8 cellular contexts compared by ENCODE assay signal in genomic region chr9:68705636-68706578, GRCh38. TPM values are rescaled to one million over a fixed set of nuclear protein-coding genes. Genes with fewer than 3 reads are reported as not detected.
DNase-seq lines count a peak whose midpoint lies in the region; ATAC-seq and TF ChIP-seq lines count a peak whose summit lies in the region.

No MANE protein-coding gene starts in this region.

- no peak for TF ChIP-seq CTCF in esophagus muscularis mucosa (IDR thresholded peaks at IDR 0.05)

- H3K9me3 ChIP-seq in esophagus muscularis mucosa: no peaks in the 10 kb centered on the region

- CTCF ChIA-PET in activated naive CD4-positive, alpha-beta T cell treated with anti-CD3 and anti-CD28 coated beads for 36 hours (lab: Charles Lee): interaction anchor here (0.7 to 1.2 kb wide), 2 partner anchors 17 to 122 kb away, joined by 4 to 5 read pairs; no protein-coding TSS in a partner anchor

- no peaks in the 10 kb centered on the region for H3K36me3 Mint-ChIP-seq in activated naive CD4-positive, alpha-beta T cell treated with anti-CD3 and anti-CD28 coated beads for 36 hours (ENCODE audit: low read depth)
- H3K36me3 Mint-ChIP-seq in natural killer cell treated with Interleukin-12 subunit alpha and Interleukin-12 subunit beta and Interleukin-15 and Interleukin-18, amount 100 ng/mL, for 72 hours: no peaks in the 10 kb centered on the region

- no peak for TF ChIP-seq POLR2A in esophagus muscularis mucosa (IDR thresholded peaks at IDR 0.05; ENCODE audit: low read depth)

- peak overlapping the region; percentile 66 to 83 (median 69) for H3K4me3 ChIP-seq in esophagus muscularis mucosa

- H3K27ac Mint-ChIP-seq in activated naive CD4-positive, alpha-beta T cell treated with anti-CD3 and anti-CD28 coated beads for 36 hours: no peak overlapping the region
- H3K27ac Mint-ChIP-seq in natural killer cell treated with Interleukin-12 subunit alpha and Interleukin-12 subunit beta and Interleukin-15 and Interleukin-18, amount 100 ng/mL, for 72 hours: no peak overlapping the region

- no peak for DNase-seq in activated naive CD4-positive, alpha-beta T cell treated with anti-CD3 and anti-CD28 coated beads for 36 hours
- no peak for DNase-seq in activated naive CD4-positive, alpha-beta T cell treated with anti-CD3 and anti-CD28 coated beads, Interleukin-2, amount 50 U/mL, for 16 hours
- DNase-seq in SW480 (ENCODE audit: low spot score) (peak; percentile 26), esophagus muscularis mucosa (ENCODE audit: extremely low spot score) (peak; percentile 80), NCI-H2107 (lab: John Stamatoyannopoulos, UW) (no peak), CD1c-positive myeloid dendritic cell (ENCODE audit: extremely low spot score) (no peak)
- DNase-seq in natural killer cell treated with Interleukin-12 subunit alpha and Interleukin-12 subunit beta and Interleukin-15 and Interleukin-18, amount 100 ng/mL, for 72 hours (ENCODE audit: low spot score): no peak

- peaks cover 68% of the 10 kb centered on the region for H3K27me3 Mint-ChIP-seq in activated naive CD4-positive, alpha-beta T cell treated with anti-CD3 and anti-CD28 coated beads for 36 hours (ENCODE audit: low read depth)
- H3K27me3 Mint-ChIP-seq in natural killer cell treated with Interleukin-12 subunit alpha and Interleukin-12 subunit beta and Interleukin-15 and Interleukin-18, amount 100 ng/mL, for 72 hours: peaks cover 48 to 57% of the 10 kb centered on the region in 2 donors

- peak overlapping the region; percentile 82 for H3K4me3 Mint-ChIP-seq in activated naive CD4-positive, alpha-beta T cell treated with anti-CD3 and anti-CD28 coated beads for 36 hours
- peak overlapping the region; percentile 74 for H3K4me3 Mint-ChIP-seq in natural killer cell treated with Interleukin-12 subunit alpha and Interleukin-12 subunit beta and Interleukin-15 and Interleukin-18, amount 100 ng/mL, for 72 hours

- TF ChIP-seq EP300 in esophagus muscularis mucosa (IDR thresholded peaks at IDR 0.05): no peak

- peaks cover 17% of the 10 kb centered on the region for H3K4me1 Mint-ChIP-seq in activated naive CD4-positive, alpha-beta T cell treated with anti-CD3 and anti-CD28 coated beads for 36 hours (ENCODE audit: low read depth)
- H3K4me1 Mint-ChIP-seq in natural killer cell treated with Interleukin-12 subunit alpha and Interleukin-12 subunit beta and Interleukin-15 and Interleukin-18, amount 100 ng/mL, for 72 hours (ENCODE audit: low read depth in 2 of 2): peaks cover 11% of the 10 kb centered on the region in 2 donors

- peaks cover 0 to 48% (median 9%) of the 10 kb centered on the region in 4 donors for H3K27me3 ChIP-seq in esophagus muscularis mucosa

- H3K9me3 Mint-ChIP-seq in activated naive CD4-positive, alpha-beta T cell treated with anti-CD3 and anti-CD28 coated beads for 36 hours: no peaks in the 10 kb centered on the region
- H3K9me3 Mint-ChIP-seq in natural killer cell treated with Interleukin-12 subunit alpha and Interleukin-12 subunit beta and Interleukin-15 and Interleukin-18, amount 100 ng/mL, for 72 hours: no peaks in the 10 kb centered on the region

- peaks cover 0 to 30% (median 26%) of the 10 kb centered on the region in 4 donors for H3K4me1 ChIP-seq in esophagus muscularis mucosa

- H3K27ac ChIP-seq in esophagus muscularis mucosa (replicated peaks in 1 of 4): peak overlapping the region in 3 of 4 donors; percentile 38 to 70 (median 62)

- H3K36me3 ChIP-seq in esophagus muscularis mucosa: no peaks in the 10 kb centered on the region

- 3% methylated on average over 23 of the region's 54 CpGs for WGBS in esophagus muscularis mucosa

- intact Hi-C loops in activated naive CD4-positive, alpha-beta T cell treated with anti-CD3 and anti-CD28 coated beads for 36 hours (cut with micrococcal nuclease): loop anchor here (1.0 to 5.0 kb wide), 5 partner anchors 75 to 321 kb away; a partner anchor contains a TSS
- intact Hi-C loops in esophagus muscularis mucosa (cut with DNase I): loop anchor here (10.0 kb wide), 1 partner anchor 289 kb away; no protein-coding TSS in a partner anchor

- ATAC-seq in HG03135 (IDR thresholded peaks at IDR 0.05; ENCODE audit: unreplicated experiment): peak; percentile 11
- peak; percentile 11 to 14 for ATAC-seq in natural killer cell treated with Interleukin-12 subunit alpha and Interleukin-12 subunit beta and Interleukin-15 and Interleukin-18, amount 100 ng/mL, for 72 hours

RNA-seq across cellular contexts. Expression of gene PIP5K1B, which starts 0.9 kb away (rescaled TPM):
- under 1 TPM; 0.38 to 0.42 TPM for total RNA-seq in activated naive CD4-positive, alpha-beta T cell treated with anti-CD3 and anti-CD28 coated beads for 36 hours
- 1 to 10 TPM in 3 of 4 donors, under 1 TPM in 1; 0.42 to 1.7 (median 1.2) TPM for total RNA-seq in esophagus muscularis mucosa
- under 1 TPM; 0.24 to 0.73 TPM for total RNA-seq in natural killer cell treated with Interleukin-12 subunit alpha and Interleukin-12 subunit beta and Interleukin-15 and Interleukin-18, amount 100 ng/mL, for 72 hours

Comparison
In these comparisons a context has a peak if more than half of its experiments do, and no peak if none do; other contexts are left out.
1. DNase-seq: peak in SW480 (single experiment) and esophagus muscularis mucosa (single experiment); none in activated naive CD4-positive, alpha-beta T cell treated with anti-CD3 and anti-CD28 coated beads for 36 hours (single experiment), activated naive CD4-positive, alpha-beta T cell treated with anti-CD3 and anti-CD28 coated beads, Interleukin-2, amount 50 U/mL, for 16 hours (single experiment), natural killer cell treated with Interleukin-12 subunit alpha and Interleukin-12 subunit beta and Interleukin-15 and Interleukin-18, amount 100 ng/mL, for 72 hours (single experiment), NCI-H2107 (single experiment) and CD1c-positive myeloid dendritic cell (single experiment).